ENCODE assay signal across 1 cellular context in genomic region chr5:181261320-181262085, GRCh38.
A peak's percentile ranks its signal among the peaks of the same experiment; 100 is the strongest.
TF ChIP-seq lines count a peak whose summit lies in the region.

No MANE protein-coding gene starts in this region.

TF ChIP-seq in WTC11, 78 proteins besides CTCF, POLR2A, EP300 and RAD21 (continued from another document and continues in another):
- TF ChIP-seq PRDM15 (CRISPR knock-in tag; IDR thresholded peaks at IDR 0.05), result no peak
- TF ChIP-seq MXD4 (CRISPR knock-in tag; IDR thresholded peaks at IDR 0.05; ENCODE audit: borderline replicate concordance), result no peak
- TF ChIP-seq SMAD3 (CRISPR knock-in tag; IDR thresholded peaks at IDR 0.05; ENCODE audit: borderline replicate concordance), result no peak
- no peak for TF ChIP-seq JUN (CRISPR knock-in tag; IDR thresholded peaks at IDR 0.05)
- no peak for TF ChIP-seq ATF6 (CRISPR knock-in tag; IDR thresholded peaks at IDR 0.05)
- TF ChIP-seq STAT6 (CRISPR knock-in tag; conservative IDR thresholded peaks at IDR 0.05; ENCODE audit: low read depth), result no peak
- peak; percentile 18; the same call in 1 of the 2 replicates for TF ChIP-seq HMGXB4 (CRISPR knock-in tag; IDR thresholded peaks at IDR 0.05)
- no peak for TF ChIP-seq ZNF416 (CRISPR knock-in tag; IDR thresholded peaks at IDR 0.05)
- no peak for TF ChIP-seq ZNF671 (CRISPR knock-in tag; IDR thresholded peaks at IDR 0.05)
- no peak; the same call in 1 of the 2 replicates for TF ChIP-seq FOXP1 (CRISPR knock-in tag; IDR thresholded peaks at IDR 0.05; ENCODE audit: borderline replicate concordance)
- 0 out of 2 replicates have a peak, but pooled peaks have one; percentile 20 for TF ChIP-seq TEAD4 (CRISPR knock-in tag; IDR thresholded peaks at IDR 0.05)
- no peak for TF ChIP-seq EMX1 (CRISPR knock-in tag; IDR thresholded peaks at IDR 0.05)
- TF ChIP-seq IRF2 (CRISPR knock-in tag; IDR thresholded peaks at IDR 0.05; ENCODE audit: borderline replicate concordance, low read depth), result 0 out of 2 replicates have a peak, but pooled peaks have one; percentile 23
- TF ChIP-seq RORB (CRISPR knock-in tag; IDR thresholded peaks at IDR 0.05), result no peak
- no peak for TF ChIP-seq AR (CRISPR knock-in tag; IDR thresholded peaks at IDR 0.05)
- no peak for TF ChIP-seq NR2C2 (CRISPR knock-in tag; IDR thresholded peaks at IDR 0.05)
- no peak for TF ChIP-seq JAZF1 (CRISPR knock-in tag; IDR thresholded peaks at IDR 0.05)
- no peak for TF ChIP-seq NR1H2 (CRISPR knock-in tag; IDR thresholded peaks at IDR 0.05)
- no peak; the same call in 1 of the 2 replicates for TF ChIP-seq ARID4B (CRISPR knock-in tag; IDR thresholded peaks at IDR 0.05; ENCODE audit: borderline replicate concordance)
- no peak for TF ChIP-seq CBFB (CRISPR knock-in tag; IDR thresholded peaks at IDR 0.05; ENCODE audit: low read depth)
- TF ChIP-seq ZNF121 (CRISPR knock-in tag; IDR thresholded peaks at IDR 0.05), result 0 out of 2 replicates have a peak, but pooled peaks have one; percentile 28
- TF ChIP-seq ZNF423 (CRISPR knock-in tag; IDR thresholded peaks at IDR 0.05), result peak; percentile 63
- no peak for TF ChIP-seq ELF4 (CRISPR knock-in tag; IDR thresholded peaks at IDR 0.05; ENCODE audit: low read depth)
- TF ChIP-seq E2F4 (CRISPR knock-in tag; IDR thresholded peaks at IDR 0.05; ENCODE audit: borderline replicate concordance, low read depth), result 0 out of 2 replicates have a peak, but pooled peaks have one; percentile 33
- TF ChIP-seq SMAD4 (CRISPR knock-in tag; IDR thresholded peaks at IDR 0.05), result 0 out of 2 replicates have a peak, but pooled peaks have one; percentile 11
- peak; percentile 78; the same call in 1 of the 2 replicates for TF ChIP-seq ETV6 (CRISPR knock-in tag; IDR thresholded peaks at IDR 0.05)
- TF ChIP-seq SP1 (CRISPR knock-in tag; conservative IDR thresholded peaks at IDR 0.05), result peak; percentile 60
- TF ChIP-seq ZNF263 (CRISPR knock-in tag; IDR thresholded peaks at IDR 0.05; ENCODE audit: low read depth), result no peak
- TF ChIP-seq ZNF232 (CRISPR knock-in tag; IDR thresholded peaks at IDR 0.05), result 0 out of 2 replicates have a peak, but pooled peaks have one; percentile 28
- TF ChIP-seq ATF2 (CRISPR knock-in tag; IDR thresholded peaks at IDR 0.05; ENCODE audit: borderline replicate concordance, low read depth), result no peak
- no peak for TF ChIP-seq ZNF396 (CRISPR knock-in tag; IDR thresholded peaks at IDR 0.05; ENCODE audit: borderline replicate concordance)
- TF ChIP-seq TEAD1 (CRISPR knock-in tag; IDR thresholded peaks at IDR 0.05), result peak; percentile 24
- TF ChIP-seq OVOL2 (CRISPR knock-in tag; IDR thresholded peaks at IDR 0.05; ENCODE audit: borderline replicate concordance), result no peak
- TF ChIP-seq E2F1 (CRISPR knock-in tag; IDR thresholded peaks at IDR 0.05), result no peak
- peak; percentile 51; the same call in 1 of the 2 replicates for TF ChIP-seq FOXK1 (CRISPR knock-in tag; IDR thresholded peaks at IDR 0.05)
- no peak for TF ChIP-seq NFATC4 (CRISPR knock-in tag; IDR thresholded peaks at IDR 0.05)
- no peak for TF ChIP-seq NR3C1 (CRISPR knock-in tag; conservative IDR thresholded peaks at IDR 0.05; ENCODE audit: low read depth)
- TF ChIP-seq GTF2I (CRISPR knock-in tag; conservative IDR thresholded peaks at IDR 0.05), result no peak
- TF ChIP-seq TCF7 (CRISPR knock-in tag; IDR thresholded peaks at IDR 0.05; ENCODE audit: low read depth), result no peak
